In genomic region chr12:48182659-48183058, GRCh38 we compare ENCODE assay signal across 8 cellular contexts. TPM values are rescaled to one million over a fixed set of nuclear protein-coding genes. Genes with fewer than 3 reads are reported as not detected.
DNase-seq lines count a peak whose midpoint lies in the region; ATAC-seq, FAIRE-seq and TF ChIP-seq lines count a peak whose summit lies in the region.

No MANE protein-coding gene starts in this region.

- H3K36me3 ChIP-seq in DND-41 (ENCODE audit: insufficient read depth, low read length) (no peaks in the 10 kb centered on the region), MM.1S (replicated peaks; ENCODE audit: insufficient read depth, low read length) (no peaks in the 10 kb centered on the region), endodermal cell (ENCODE audit: control insufficient read depth, insufficient read depth, low read length) (no peaks in the 10 kb centered on the region), pancreas (no peaks in the 10 kb centered on the region)

- no peaks in the 10 kb centered on the region for H3K9me3 ChIP-seq in DND-41 (ENCODE audit: insufficient read depth, low read length, severe bottlenecking)
- H3K9me3 ChIP-seq in MM.1S (replicated peaks; ENCODE audit: insufficient read depth, low read length): no peaks in the 10 kb centered on the region
- no peaks in the 10 kb centered on the region for H3K9me3 ChIP-seq in endodermal cell (ENCODE audit: control insufficient read depth, low read length)
- no peaks in the 10 kb centered on the region for H3K9me3 ChIP-seq in pancreas

- H3K27me3 ChIP-seq in DND-41 (ENCODE audit: insufficient read depth, low read length, poor library complexity) (peaks cover 45% of the 10 kb centered on the region), MM.1S (replicated peaks; ENCODE audit: insufficient read depth, low read length) (peaks cover 16% of the 10 kb centered on the region), endodermal cell (ENCODE audit: control insufficient read depth, insufficient read depth, low read length, poor library complexity, severe bottlenecking) (peaks cover 98% of the 10 kb centered on the region), pancreas (peaks cover 0 to 25% (median 3%) of the 10 kb centered on the region in 4 donors)

- ATAC-seq in DND-41 (ENCODE audit: insufficient read depth, low read depth): peak; percentile 13; the same call in 1 of the 3 replicates
- ATAC-seq in pancreas: no peak

- H3K9ac ChIP-seq in DND-41 (ENCODE audit: low read depth, low read length) (peak overlapping the region; percentile 36; the same call in 1 of the 2 replicates), MM.1S (ENCODE audit: low read length) (peak overlapping the region; percentile 43; the same call in 1 of the 2 replicates), endodermal cell (ENCODE audit: extremely low read depth, low read length, poor library complexity, severe bottlenecking) (peak overlapping the region; percentile 39)

- H3K4me1 Mint-ChIP-seq in endodermal cell: no peaks in the 10 kb centered on the region

- intact Hi-C loops in pancreas (cut with DNase I): no loop called here

- H3K79me2 ChIP-seq in DND-41 (ENCODE audit: insufficient read depth, low read length) (no peaks in the 10 kb centered on the region), MM.1S (ENCODE audit: low read length) (no peaks in the 10 kb centered on the region)

- peak overlapping the region in 1 of 2 experiments; percentile 56; a peak in 3 of 4 replicates for H3K4me3 ChIP-seq in DND-41 (ENCODE audit: low read depth in 1 of 2, low read length in 2 of 2)
- H3K4me3 ChIP-seq in MM.1S (ENCODE audit: low read length): peak overlapping the region; percentile 93
- peak overlapping the region; percentile 83 for H3K4me3 ChIP-seq in endodermal cell (ENCODE audit: low read length)
- H3K4me3 ChIP-seq in pancreas: peak overlapping the region in 3 of 4 donors; percentile 21 to 43 (median 30)

- H3K27ac Mint-ChIP-seq in endodermal cell: no peak overlapping the region

- no peak overlapping the region for H3K27ac ChIP-seq in DND-41 (ENCODE audit: low read length)
- no peak overlapping the region for H3K27ac ChIP-seq in MM.1S (ENCODE audit: low read length)
- peak overlapping the region; percentile 85 for H3K27ac ChIP-seq in endodermal cell (ENCODE audit: low read depth, low read length)
- H3K27ac ChIP-seq in pancreas: no peak overlapping the region

- no peaks in the 10 kb centered on the region for H3K9me3 Mint-ChIP-seq in endodermal cell

- peak overlapping the region; percentile 69 for H3K4me2 ChIP-seq in DND-41 (ENCODE audit: insufficient read depth, low read length)
- peak overlapping the region; percentile 86 for H3K4me2 ChIP-seq in MM.1S (ENCODE audit: low read depth, low read length)

- no peaks in the 10 kb centered on the region for H3K36me3 Mint-ChIP-seq in endodermal cell (ENCODE audit: low read depth)

- peak overlapping the region; percentile 66 for H3K4me3 Mint-ChIP-seq in endodermal cell

- peaks cover 14% of the 10 kb centered on the region for H3K4me1 ChIP-seq in DND-41 (ENCODE audit: insufficient read depth, low read length)
- H3K4me1 ChIP-seq in MM.1S (ENCODE audit: low read length): peaks cover 15% of the 10 kb centered on the region
- no peaks in the 10 kb centered on the region for H3K4me1 ChIP-seq in endodermal cell (ENCODE audit: control insufficient read depth, insufficient read depth, low read length)
- H3K4me1 ChIP-seq in pancreas: peaks cover 0 to 7% (median 5%) of the 10 kb centered on the region in 3 donors

- TF ChIP-seq CTCF in DND-41 (IDR thresholded peaks at IDR 0.05; ENCODE audit: borderline replicate concordance, extremely low read depth, low read length, poor library complexity, severe bottlenecking): no peak
- no peak for TF ChIP-seq CTCF in MM.1S (IDR thresholded peaks at IDR 0.05; ENCODE audit: low read length)
- no peak for TF ChIP-seq CTCF in endodermal cell (conservative IDR thresholded peaks at IDR 0.05)
- no peak for TF ChIP-seq CTCF in pancreas (IDR thresholded peaks at IDR 0.05)

- H3F3A ChIP-seq in MM.1S (ENCODE audit: insufficient read depth, low read length): no peaks in the 10 kb centered on the region

- H2AFZ ChIP-seq in DND-41 (ENCODE audit: low read depth, low read length): peak overlapping the region; percentile 68
- peak overlapping the region; percentile 90 for H2AFZ ChIP-seq in MM.1S (ENCODE audit: low read length)

- H3K9me2 ChIP-seq in MM.1S (replicated peaks; ENCODE audit: insufficient read depth, low read length): no peaks in the 10 kb centered on the region

- 37 to 40% methylated on average over 1 to 5 of the region's 7 CpGs for WGBS in endodermal cell (ENCODE audit: insufficient coverage in 1 of 2, insufficient read length in 1 of 2), 2 experiments
- WGBS in pancreas, 2 donors: 9 to 11% methylated on average over 7 of the region's 7 CpGs

- peaks cover 100% of the 10 kb centered on the region for H3K27me3 Mint-ChIP-seq in endodermal cell (ENCODE audit: insufficient read depth)

- DNase-seq in DND-41 (no peak), MM.1S (no peak), endodermal cell (no peak), pancreas (no peak), NCI-H774 (lab: John Stamatoyannopoulos, UW) (no peak), HuH-7 (ENCODE audit: low spot score) (no peak), NCI-H146 treated with DMSO at 0.1 percent for 48 hours (lab: John Stamatoyannopoulos, UW; ENCODE audit: unreplicated experiment) (no peak), KG1 (lab: John Stamatoyannopoulos, UW) (no peak)

- no peak for FAIRE-seq in pancreas (lab: Jason Lieb, UNC)

- no peaks in the 10 kb centered on the region for H4K20me1 ChIP-seq in DND-41 (ENCODE audit: insufficient read depth, low read length)
- H4K20me1 ChIP-seq in MM.1S (ENCODE audit: insufficient read depth, low read length): no peaks in the 10 kb centered on the region

RNA-seq across cellular contexts. Expression of gene CCDC184, which starts 0.8 kb away (rescaled TPM):
- total RNA-seq in endodermal cell: not detected
- polyA plus RNA-seq in endodermal cell (2013, experiment 1 of 2): 9.2 TPM
- polyA plus RNA-seq in endodermal cell (2013, experiment 2 of 2): 9.0 TPM
- total RNA-seq in pancreas: under 1 TPM; 0.16 to 0.76 (median 0.34) TPM
- 1 to 10 TPM in 1 of 2 donors, under 1 TPM in 1; 0.61 to 3.1 TPM for polyA plus RNA-seq in pancreas

RNA-seq across cellular contexts. Expression of gene OR10AD1, which starts 20.4 kb away (rescaled TPM):
- total RNA-seq in endodermal cell: not detected
- not detected for polyA plus RNA-seq in endodermal cell (2013, experiment 1 of 2)
- not detected for polyA plus RNA-seq in endodermal cell (2013, experiment 2 of 2)
- total RNA-seq in pancreas: not detected
- polyA plus RNA-seq in pancreas: not detected

RNA-seq across cellular contexts. Expression of gene ASB8, which starts 25.3 kb away (rescaled TPM):
- 1 to 10 TPM; 7.1 to 9.0 TPM for total RNA-seq in endodermal cell
- polyA plus RNA-seq in endodermal cell (2013, experiment 1 of 2): 13.2 TPM
- polyA plus RNA-seq in endodermal cell (2013, experiment 2 of 2): 14.0 TPM
- 10 to 100 TPM; 17.6 to 27.6 (median 20.7) TPM for total RNA-seq in pancreas
- polyA plus RNA-seq in pancreas: 10 to 100 TPM in 1 of 2 donors, 1 to 10 TPM in 1; 8.1 to 17.0 TPM
